Comparison of ENCODE assay signal across 1 cellular context in the genomic region with DNA sequence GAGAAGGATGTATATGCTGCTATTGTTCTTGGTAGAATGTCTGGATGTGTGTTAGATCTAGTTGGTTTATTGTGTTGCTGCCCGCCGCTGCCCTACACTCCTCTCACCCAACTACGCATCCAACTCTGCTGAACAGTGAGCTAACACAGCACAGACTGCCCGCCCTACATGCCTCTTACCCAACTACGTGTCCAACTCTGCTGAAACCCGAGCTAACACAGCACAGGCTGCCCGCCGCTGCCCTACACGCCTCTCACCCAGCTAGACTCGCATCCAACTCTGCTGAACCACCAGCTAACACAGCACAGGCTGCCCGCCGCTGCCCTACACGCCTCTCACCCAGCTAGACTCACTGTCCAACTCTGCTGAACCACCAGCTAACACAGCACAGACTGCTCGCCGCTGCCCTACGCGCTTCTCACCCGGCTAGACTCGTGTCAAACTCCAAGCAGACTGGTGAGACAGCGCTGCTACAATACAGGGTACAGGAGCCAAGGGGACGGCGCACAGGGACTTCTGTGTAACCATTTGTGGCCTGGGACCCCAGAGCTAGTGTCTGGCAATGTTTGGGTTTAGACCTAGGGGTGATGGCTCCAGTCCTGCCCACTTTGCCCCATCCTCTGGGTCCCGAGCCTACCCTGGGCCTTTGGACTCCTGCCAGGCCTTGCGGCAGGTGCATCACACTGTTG.
TF ChIP-seq lines count a peak whose summit lies in the region.

No MANE protein-coding gene starts in this region.

TF ChIP-seq in GM12878, 131 proteins besides CTCF, POLR2A, EP300 and RAD21:
- TF ChIP-seq FOS (IDR thresholded peaks at IDR 0.05; ENCODE audit: borderline replicate concordance, extremely low read depth, insufficient read length), result no peak
- TF ChIP-seq SMAD5 (IDR thresholded peaks at IDR 0.05; ENCODE audit: low read depth), result no peak
- TF ChIP-seq DPF2 (IDR thresholded peaks at IDR 0.05), result no peak
- TF ChIP-seq MTA3 (IDR thresholded peaks at IDR 0.05; ENCODE audit: borderline replicate concordance, low read length), result no peak
- TF ChIP-seq E2F4 (IDR thresholded peaks at IDR 0.05; ENCODE audit: low read depth, low read length), result no peak
- TF ChIP-seq, protein P1, sequence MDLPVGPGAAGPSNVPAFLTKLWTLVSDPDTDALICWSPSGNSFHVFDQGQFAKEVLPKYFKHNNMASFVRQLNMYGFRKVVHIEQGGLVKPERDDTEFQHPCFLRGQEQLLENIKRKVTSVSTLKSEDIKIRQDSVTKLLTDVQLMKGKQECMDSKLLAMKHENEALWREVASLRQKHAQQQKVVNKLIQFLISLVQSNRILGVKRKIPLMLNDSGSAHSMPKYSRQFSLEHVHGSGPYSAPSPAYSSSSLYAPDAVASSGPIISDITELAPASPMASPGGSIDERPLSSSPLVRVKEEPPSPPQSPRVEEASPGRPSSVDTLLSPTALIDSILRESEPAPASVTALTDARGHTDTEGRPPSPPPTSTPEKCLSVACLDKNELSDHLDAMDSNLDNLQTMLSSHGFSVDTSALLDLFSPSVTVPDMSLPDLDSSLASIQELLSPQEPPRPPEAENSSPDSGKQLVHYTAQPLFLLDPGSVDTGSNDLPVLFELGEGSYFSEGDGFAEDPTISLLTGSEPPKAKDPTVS (IDR thresholded peaks at IDR 0.05; ENCODE audit: low read depth, low read length), result no peak
- no peak for TF ChIP-seq KDM1A (IDR thresholded peaks at IDR 0.05; ENCODE audit: borderline replicate concordance)
- no peak for TF ChIP-seq SUPT20H (IDR thresholded peaks at IDR 0.05; ENCODE audit: borderline replicate concordance, control insufficient read depth, low read depth, low read length)
TF ChIP-seq in GM12878: peak in this region for 0.
